In genomic region chr1:202586018-202586821, GRCh38 we compare ENCODE assay signal across 8 cellular contexts.
DNase-seq lines count a peak whose midpoint lies in the region; ATAC-seq and TF ChIP-seq lines count a peak whose summit lies in the region.

No MANE protein-coding gene starts in this region.

- H3K27me3 ChIP-seq in BE2C (no peaks in the 10 kb centered on the region), body of pancreas (no peaks in the 10 kb centered on the region)

- peaks cover 20% of the 10 kb centered on the region for H3K4me1 Mint-ChIP-seq in activated CD8-positive, alpha-beta memory T cell treated with anti-CD3 and anti-CD28 coated beads, Interleukin-2, amount 10 ng/mL, durations not matched to agents 7 days and 5 days

- H3K4me3 ChIP-seq in BE2C (ENCODE audit: low read depth, low read length) (no peak overlapping the region), body of pancreas (no peak overlapping the region)

- WGBS in body of pancreas, 2 donors = 65 to 74% methylated on average over 4 of the region's 4 CpGs

- TF ChIP-seq CTCF in BE2C (IDR thresholded peaks at IDR 0.05; ENCODE audit: low read depth, low read length) = no peak
- no peak for TF ChIP-seq CTCF in body of pancreas (IDR thresholded peaks at IDR 0.05)

- no peaks in the 10 kb centered on the region for H3K36me3 Mint-ChIP-seq in activated CD8-positive, alpha-beta memory T cell treated with anti-CD3 and anti-CD28 coated beads, Interleukin-2, amount 10 ng/mL, durations not matched to agents 7 days and 5 days

- DNase-seq in BE2C (peak; percentile 80), LHCN-M2 (ENCODE audit: low read depth) (peak; percentile 50), body of pancreas (peak; percentile 22 to 51 (median 32)), mucosa of gallbladder (ENCODE audit: low spot score) (peak; percentile 63), dedifferentiated amniotic fluid mesenchymal stem cell (ENCODE audit: extremely low spot score) (no peak)
- DNase-seq in activated CD8-positive, alpha-beta memory T cell treated with anti-CD3 and anti-CD28 coated beads, Interleukin-2, amount 10 ng/mL, durations not matched to agents 7 days and 5 days = no peak

- CTCF ChIA-PET in activated CD8-positive, alpha-beta memory T cell treated with anti-CD3 and anti-CD28 coated beads, Interleukin-2, amount 10 ng/mL, durations not matched to agents 7 days and 5 days (lab: Charles Lee) = interaction anchor here (1.0 to 3.9 kb wide), 4 partner anchors 11 to 129 kb away, joined by 3 to 13 read pairs (median 3); no protein-coding TSS in a partner anchor

- TF ChIP-seq POLR2A in body of pancreas (IDR thresholded peaks at IDR 0.05) = no peak

- intact Hi-C loops in body of pancreas (cut with DNase I) = no loop called here

- peak overlapping the region; percentile 0 to 47 (median 22) for H3K27ac ChIP-seq in body of pancreas

- H3K4me1 ChIP-seq in BE2C (peaks cover 68% of the 10 kb centered on the region), body of pancreas (peaks cover 11% of the 10 kb centered on the region)

- H3K9me3 ChIP-seq in BE2C (no peaks in the 10 kb centered on the region), body of pancreas (no peaks in the 10 kb centered on the region)

- ATAC-seq in body of pancreas = no peak
- no peak for ATAC-seq in HG03571 (IDR thresholded peaks at IDR 0.05; ENCODE audit: unreplicated experiment)
- no peak for ATAC-seq in activated CD8-positive, alpha-beta memory T cell treated with anti-CD3 and anti-CD28 coated beads, Interleukin-2, amount 10 ng/mL, durations not matched to agents 7 days and 5 days
- ATAC-seq in HG02973 (IDR thresholded peaks at IDR 0.05; ENCODE audit: unreplicated experiment) = no peak

- H3K27ac Mint-ChIP-seq in activated CD8-positive, alpha-beta memory T cell treated with anti-CD3 and anti-CD28 coated beads, Interleukin-2, amount 10 ng/mL, durations not matched to agents 7 days and 5 days = no peak overlapping the region

- H3K4me3 Mint-ChIP-seq in activated CD8-positive, alpha-beta memory T cell treated with anti-CD3 and anti-CD28 coated beads, Interleukin-2, amount 10 ng/mL, durations not matched to agents 7 days and 5 days = no peak overlapping the region

- no peaks in the 10 kb centered on the region for H3K27me3 Mint-ChIP-seq in activated CD8-positive, alpha-beta memory T cell treated with anti-CD3 and anti-CD28 coated beads, Interleukin-2, amount 10 ng/mL, durations not matched to agents 7 days and 5 days

- H3K36me3 ChIP-seq in BE2C (no peaks in the 10 kb centered on the region), body of pancreas (replicated peaks in 1 of 2; ENCODE audit: insufficient read depth in 1 of 2, low read depth in 2 of 2) (no peaks in the 10 kb centered on the region)

- no peaks in the 10 kb centered on the region for H3K9me3 Mint-ChIP-seq in activated CD8-positive, alpha-beta memory T cell treated with anti-CD3 and anti-CD28 coated beads, Interleukin-2, amount 10 ng/mL, durations not matched to agents 7 days and 5 days (ENCODE audit: low read depth)

Comparison
In these comparisons a context has a peak if more than half of its experiments do, and no peak if none do; other contexts are left out.
1. DNase-seq: peak in BE2C (single experiment), LHCN-M2 (single experiment), body of pancreas (4 of 4) and mucosa of gallbladder (single experiment); none in activated CD8-positive, alpha-beta memory T cell treated with anti-CD3 and anti-CD28 coated beads, Interleukin-2, amount 10 ng/mL, durations not matched to agents 7 days and 5 days (single experiment) and dedifferentiated amniotic fluid mesenchymal stem cell (single experiment).